19 cellular contexts compared by ENCODE assay signal in genomic region chr12:54195080-54195479, GRCh38. TPM values are rescaled to one million over a fixed set of nuclear protein-coding genes. Genes with fewer than 3 reads are reported as not detected.
DNase-seq lines count a peak whose midpoint lies in the region; ATAC-seq and TF ChIP-seq lines count a peak whose summit lies in the region.
"Had no signal": no experiment of that assay in that cellular context is flagged by ENCODE, and none has a peak within 500 bp of the region (broad histone marks: within the 10 kb centered on the region; RNA-seq: fewer than 3 reads in every experiment).

No MANE protein-coding gene starts in this region.

- H3K27ac ChIP-seq in OCI-LY7 (ENCODE audit: low read depth, low read length, poor library complexity, severe bottlenecking) = no peak overlapping the region
- H3K27ac ChIP-seq in effector memory CD4-positive, alpha-beta T cell (ENCODE audit: insufficient read depth, low read length, poor library complexity, severe bottlenecking) = no peak overlapping the region
- H3K27ac ChIP-seq: Peyer's patch had no signal

- H3K27me3 ChIP-seq in skeletal muscle satellite cell (ENCODE audit: control insufficient read depth, insufficient read depth, low read length) = no peaks in the 10 kb centered on the region
- H3K27me3 ChIP-seq in effector memory CD4-positive, alpha-beta T cell (replicated peaks; ENCODE audit: control insufficient read depth, insufficient read depth, low read length, poor library complexity, severe bottlenecking) = peaks cover 20% of the 10 kb centered on the region
- H3K27me3 ChIP-seq: Peyer's patch had no signal

- POLR2A ChIA-PET in OCI-LY7 (lab: Charles Lee) = interaction anchor here (1.0 to 1.2 kb wide), 2 partner anchors 85 to 179 kb away, joined by 3 to 4 read pairs; partner anchors contain the start of genes CBX5 and HNRNPA1

- H3K9me3 Mint-ChIP-seq in CD14-positive monocyte = peaks cover 0 to 9% (median 5%) of the 10 kb centered on the region in 7 donors
- no peaks in the 10 kb centered on the region for H3K9me3 Mint-ChIP-seq in mesothelial cell of epicardium

- H2AFZ ChIP-seq in OCI-LY7 (ENCODE audit: low read length) = no peak overlapping the region

- no peak for TF ChIP-seq CTCF in CD14-positive monocyte (IDR thresholded peaks at IDR 0.05)
- no peak for TF ChIP-seq CTCF in OCI-LY7 (conservative IDR thresholded peaks at IDR 0.05; ENCODE audit: low read length)
- TF ChIP-seq CTCF in mesothelial cell of epicardium (IDR thresholded peaks at IDR 0.05; ENCODE audit: unreplicated experiment) = no peak

- no peaks in the 10 kb centered on the region for H3K79me2 ChIP-seq in OCI-LY7 (ENCODE audit: insufficient read depth, low read depth, low read length)

- H3K9me3 ChIP-seq in OCI-LY7 (ENCODE audit: low read length) (no peaks in the 10 kb centered on the region), skeletal muscle satellite cell (replicated peaks; ENCODE audit: low read length) (no peaks in the 10 kb centered on the region)
- H3K9me3 ChIP-seq in effector memory CD4-positive, alpha-beta T cell (ENCODE audit: control insufficient read depth, low read length) = no peaks in the 10 kb centered on the region
- H3K9me3 ChIP-seq: Peyer's patch had no signal

- DNase-seq in CD14-positive monocyte (ENCODE audit: low spot score) (no peak), OCI-LY7 (ENCODE audit: low spot score) (no peak), mesothelial cell of epicardium (ENCODE audit: low spot score in 2 of 2, unreplicated experiment in 2 of 2) (no peak), NCI-H2107 (lab: John Stamatoyannopoulos, UW) (no peak)
- DNase-seq in effector memory CD4-positive, alpha-beta T cell = no peak
- DNase-seq: CD4-positive, CD25-positive, alpha-beta regulatory T cell; DMS 273 treated with DMSO at 0.1 percent for 48 hours; DMS79 treated with DMSO at 0.1 percent for 48 hours; H7; KG1; NCI-H1105; NCI-H146; NCI-H2029; NCI-H345; NCI-H524 had no signal

- H3K4me3 ChIP-seq in OCI-LY7 (ENCODE audit: low read depth, low read length, poor library complexity, severe bottlenecking) = no peak overlapping the region
- H3K4me3 ChIP-seq in skeletal muscle satellite cell (ENCODE audit: low read length) = no peak overlapping the region
- H3K4me3 ChIP-seq in effector memory CD4-positive, alpha-beta T cell (ENCODE audit: insufficient read depth, low read depth, low read length, poor library complexity, severe bottlenecking) = no peak overlapping the region
- H3K4me3 ChIP-seq: GM12878, Peyer's patch had no signal

- H3K4me1 ChIP-seq in OCI-LY7 (ENCODE audit: insufficient read depth, low read length, poor library complexity, severe bottlenecking) = peaks cover 54% of the 10 kb centered on the region
- peaks cover 40% of the 10 kb centered on the region for H3K4me1 ChIP-seq in skeletal muscle satellite cell (ENCODE audit: control insufficient read depth, insufficient read depth, low read length)
- H3K4me1 ChIP-seq in effector memory CD4-positive, alpha-beta T cell (ENCODE audit: control insufficient read depth, insufficient read depth, low read length, poor library complexity, severe bottlenecking) = peaks cover 6% of the 10 kb centered on the region

- H3K4me2 ChIP-seq in OCI-LY7 (ENCODE audit: low read length) (peak overlapping the region; percentile 65; the same call in 1 of the 2 replicates), skeletal muscle satellite cell (ENCODE audit: low read length) (peak overlapping the region; percentile 60)

- H3K27me3 Mint-ChIP-seq in CD14-positive monocyte (ENCODE audit: low read depth in 3 of 3) (peaks cover 35 to 70% (median 63%) of the 10 kb centered on the region in 3 donors), mesothelial cell of epicardium (ENCODE audit: low read depth) (no peaks in the 10 kb centered on the region)

- CTCF ChIA-PET in OCI-LY7 (lab: Charles Lee; ENCODE audit: unreplicated experiment) = interaction anchor here (0.7 kb wide), 1 partner anchor 12 kb away, joined by 4 read pairs; no protein-coding TSS in a partner anchor

- BruUV-seq in OCI-LY7 (replicated peaks; lab: Mats Ljungman, UMichigan) = no TSS peak

- ATAC-seq in GM18870 (IDR thresholded peaks at IDR 0.05; ENCODE audit: unreplicated experiment) = no peak

- H3K36me3 Mint-ChIP-seq in CD14-positive monocyte (peaks cover 0 to 6% of the 10 kb centered on the region in 2 donors), mesothelial cell of epicardium (no peaks in the 10 kb centered on the region)
- H3K36me3 Mint-ChIP-seq: CD4-positive, CD25-positive, alpha-beta regulatory T cell had no signal

- intact Hi-C loops in CD14-positive monocyte (cut with micrococcal nuclease) = no loop called here
- intact Hi-C loops in OCI-LY7 (cut with micrococcal nuclease; ENCODE audit: unreplicated experiment) = no loop called here

- no peaks in the 10 kb centered on the region for H3K9me2 ChIP-seq in OCI-LY7 (ENCODE audit: insufficient read depth, low read length)

- no peak overlapping the region for H3K9ac ChIP-seq in skeletal muscle satellite cell (ENCODE audit: low read depth, low read length)

- H3K36me3 ChIP-seq in OCI-LY7 (ENCODE audit: insufficient read depth, low read length) (no peaks in the 10 kb centered on the region), skeletal muscle satellite cell (ENCODE audit: insufficient read depth, low read length) (no peaks in the 10 kb centered on the region)
- no peaks in the 10 kb centered on the region for H3K36me3 ChIP-seq in effector memory CD4-positive, alpha-beta T cell (ENCODE audit: control insufficient read depth, insufficient read depth, low read length)
- H3K36me3 ChIP-seq: Peyer's patch had no signal

- no peaks in the 10 kb centered on the region for H4K20me1 ChIP-seq in OCI-LY7 (ENCODE audit: insufficient read depth, low read length)

- H3K27ac Mint-ChIP-seq in CD14-positive monocyte (peak overlapping the region; percentile 23 to 98 (median 96)), mesothelial cell of epicardium (peak overlapping the region; percentile 96)
- H3K27ac Mint-ChIP-seq: CD4-positive, CD25-positive, alpha-beta regulatory T cell had no signal

- H3K4me1 Mint-ChIP-seq in CD14-positive monocyte (peaks cover 59% of the 10 kb centered on the region), mesothelial cell of epicardium (peaks cover 69% of the 10 kb centered on the region)

- peak overlapping the region; percentile 74 to 92 for H3K4me3 Mint-ChIP-seq in CD14-positive monocyte
- no peak overlapping the region for H3K4me3 Mint-ChIP-seq in mesothelial cell of epicardium
- H3K4me3 Mint-ChIP-seq: CD4-positive, CD25-positive, alpha-beta regulatory T cell had no signal

RNA-seq across cellular contexts. Expression of gene SMUG1, which starts 6.3 kb away (rescaled TPM):
- polyA plus RNA-seq in CD14-positive monocyte = 10 to 100 TPM; 46.8 to 50.8 TPM
- 28.2 and 42.5 TPM in 2 replicates for total RNA-seq in OCI-LY7 (2014; rRNA removed; shearing (Covaris generic))
- 36.0 and 37.9 TPM in 2 replicates for total RNA-seq in OCI-LY7 (2022)
- 39.5 to 47.1 TPM (median 46.1 TPM) in 3 replicates for total RNA-seq in mesothelial cell of epicardium
- total RNA-seq in skeletal muscle satellite cell (2012; rRNA removed) = 27.7 and 30.2 TPM in 2 replicates
